Comparison of ENCODE assay signal across 8 cellular contexts in genomic region chr6:38640216-38640909, GRCh38. TPM values are rescaled to one million over a fixed set of nuclear protein-coding genes. Genes with fewer than 3 reads are reported as not detected.
DNase-seq lines count a peak whose midpoint lies in the region; ATAC-seq and TF ChIP-seq lines count a peak whose summit lies in the region.

No MANE protein-coding gene starts in this region.

- peak overlapping the region; percentile 88 for H3K4me2 ChIP-seq in PC-3 (ENCODE audit: low read length)

- WGBS in heart left ventricle, 4 donors: 6 to 10% (median 8%) methylated on average over 31 to 32 of the region's 32 CpGs
- WGBS in ectodermal cell, 2 experiments: 38 to 39% methylated on average over 32 of the region's 32 CpGs

- H3K9ac ChIP-seq in PC-3 (ENCODE audit: low read length): peak overlapping the region; percentile 76

- no peaks in the 10 kb centered on the region for H4K20me1 ChIP-seq in PC-3 (ENCODE audit: low read length)

- DNase-seq in heart left ventricle: peak in 1 of 5 donors; percentile 26
- no peak for DNase-seq in left ventricle myocardium superior
- no peak for DNase-seq in PC-3
- no peak for DNase-seq in natural killer cell treated with Interleukin-12 subunit alpha and Interleukin-12 subunit beta and Interleukin-15 and Interleukin-18, amount 100 ng/mL, for 72 hours (ENCODE audit: low spot score)
- DNase-seq in posterior vena cava (ENCODE audit: low spot score): no peak
- no peak for DNase-seq in NCI-H526 (lab: John Stamatoyannopoulos, UW)

- H3K9me2 ChIP-seq in PC-3 (replicated peaks; ENCODE audit: low read length): no peaks in the 10 kb centered on the region

- POLR2A ChIA-PET in PC-3 (lab: Charles Lee; ENCODE audit: unreplicated experiment): no interaction called here

- H3K4me3 Mint-ChIP-seq in natural killer cell treated with Interleukin-12 subunit alpha and Interleukin-12 subunit beta and Interleukin-15 and Interleukin-18, amount 100 ng/mL, for 72 hours: peak overlapping the region; percentile 78

- TSS peak; percentile 65 for BruUV-seq in PC-3 (replicated peaks; lab: Mats Ljungman, UMichigan)

- no peaks in the 10 kb centered on the region for H3F3A ChIP-seq in PC-3 (ENCODE audit: low read length, unreplicated experiment)

- peak overlapping the region; percentile 72 to 82 for H3K27ac Mint-ChIP-seq in natural killer cell treated with Interleukin-12 subunit alpha and Interleukin-12 subunit beta and Interleukin-15 and Interleukin-18, amount 100 ng/mL, for 72 hours

- peaks cover 0 to 42% (median 18%) of the 10 kb centered on the region in 12 donors for H3K4me1 ChIP-seq in heart left ventricle
- peaks cover 8% of the 10 kb centered on the region; the same call in 1 of the 2 replicates for H3K4me1 ChIP-seq in PC-3 (ENCODE audit: insufficient read depth, low read length)
- H3K4me1 ChIP-seq in ectodermal cell (ENCODE audit: control insufficient read depth, insufficient read depth, low read length): peaks cover 8% of the 10 kb centered on the region

- H3K9me3 Mint-ChIP-seq in natural killer cell treated with Interleukin-12 subunit alpha and Interleukin-12 subunit beta and Interleukin-15 and Interleukin-18, amount 100 ng/mL, for 72 hours: peaks cover 3% of the 10 kb centered on the region

- peaks cover 36 to 44% of the 10 kb centered on the region in 2 donors for H3K4me1 Mint-ChIP-seq in natural killer cell treated with Interleukin-12 subunit alpha and Interleukin-12 subunit beta and Interleukin-15 and Interleukin-18, amount 100 ng/mL, for 72 hours (ENCODE audit: low read depth in 2 of 2)

- H3K36me3 Mint-ChIP-seq in natural killer cell treated with Interleukin-12 subunit alpha and Interleukin-12 subunit beta and Interleukin-15 and Interleukin-18, amount 100 ng/mL, for 72 hours: no peaks in the 10 kb centered on the region

- H3K27me3 ChIP-seq in heart left ventricle: no peaks in the 10 kb centered on the region
- H3K27me3 ChIP-seq in PC-3 (ENCODE audit: low read length): no peaks in the 10 kb centered on the region
- peaks cover 14% of the 10 kb centered on the region for H3K27me3 ChIP-seq in ectodermal cell (ENCODE audit: control insufficient read depth, insufficient read depth, low read length, poor library complexity, severe bottlenecking)

- ATAC-seq in heart left ventricle (peak in 1 of 4 donors; percentile 30), left ventricle myocardium superior (no peak), PC-3 (peak; percentile 53), GM21737 (IDR thresholded peaks at IDR 0.05; ENCODE audit: unreplicated experiment) (no peak)
- peak in 1 of 2 donors; percentile 15 for ATAC-seq in natural killer cell treated with Interleukin-12 subunit alpha and Interleukin-12 subunit beta and Interleukin-15 and Interleukin-18, amount 100 ng/mL, for 72 hours

- H3K4me3 ChIP-seq in heart left ventricle (peak overlapping the region; percentile 68 to 96 (median 84)), PC-3 (ENCODE audit: low read length) (peak overlapping the region; percentile 86), ectodermal cell (ENCODE audit: insufficient read depth, low read depth, low read length) (peak overlapping the region; percentile 80)

- H3K27ac ChIP-seq in heart left ventricle (peak overlapping the region; percentile 91 to 98 (median 96)), PC-3 (ENCODE audit: low read length) (peak overlapping the region; percentile 47), ectodermal cell (ENCODE audit: insufficient read depth, low read depth, low read length, poor library complexity, severe bottlenecking) (peak overlapping the region; percentile 88)

- intact Hi-C loops in heart left ventricle (cut with DNase I) (no loop called here), left ventricle myocardium superior (cut with micrococcal nuclease) (no loop called here), PC-3 (cut with micrococcal nuclease) (no loop called here), posterior vena cava (cut with DNase I) (no loop called here)

- H3K9me3 ChIP-seq in heart left ventricle (no peaks in the 10 kb centered on the region), PC-3 (ENCODE audit: low read length) (no peaks in the 10 kb centered on the region), ectodermal cell (ENCODE audit: control insufficient read depth, low read length) (no peaks in the 10 kb centered on the region)

- no peak for TF ChIP-seq POLR2A in heart left ventricle (IDR thresholded peaks at IDR 0.05)

- peak overlapping the region; percentile 100 for H2AFZ ChIP-seq in PC-3 (ENCODE audit: low read length)

- H3K36me3 ChIP-seq in heart left ventricle: no peaks in the 10 kb centered on the region
- no peaks in the 10 kb centered on the region for H3K36me3 ChIP-seq in PC-3 (ENCODE audit: low read depth, low read length)
- H3K36me3 ChIP-seq in ectodermal cell (ENCODE audit: control insufficient read depth, insufficient read depth, low read length): no peaks in the 10 kb centered on the region

- CTCF ChIA-PET in PC-3 (lab: Charles Lee): no interaction called here

- no peak for TF ChIP-seq CTCF in heart left ventricle (IDR thresholded peaks at IDR 0.05)
- TF ChIP-seq CTCF in PC-3 (conservative IDR thresholded peaks at IDR 0.05; ENCODE audit: low read depth, low read length): no peak

- H3K79me2 ChIP-seq in PC-3 (ENCODE audit: low read length): peaks cover 17% of the 10 kb centered on the region

- H3K27me3 Mint-ChIP-seq in natural killer cell treated with Interleukin-12 subunit alpha and Interleukin-12 subunit beta and Interleukin-15 and Interleukin-18, amount 100 ng/mL, for 72 hours: no peaks in the 10 kb centered on the region

RNA-seq across cellular contexts. Expression of gene BTBD9, which starts 0.6 kb away (rescaled TPM):
- total RNA-seq in heart left ventricle: 10 to 100 TPM; 13.4 to 23.3 (median 20.0) TPM
- polyA plus RNA-seq in heart left ventricle: 10 to 100 TPM in 1 of 2 donors, 1 to 10 TPM in 1; 6.3 to 13.4 TPM
- total RNA-seq in left ventricle myocardium superior: 18.1 TPM
- 4.3 and 5.5 TPM in 2 replicates for total RNA-seq in PC-3 (2014; rRNA removed)
- 8.6 TPM for polyA plus RNA-seq in ectodermal cell (2013, experiment 1 of 4)
- 9.1 TPM for polyA plus RNA-seq in ectodermal cell (2013, experiment 2 of 4)
- 4.8 TPM for polyA plus RNA-seq in ectodermal cell (2013, experiment 3 of 4)
- polyA plus RNA-seq in ectodermal cell (2013, experiment 4 of 4): 6.5 TPM
- total RNA-seq in natural killer cell treated with Interleukin-12 subunit alpha and Interleukin-12 subunit beta and Interleukin-15 and Interleukin-18, amount 100 ng/mL, for 72 hours: 10 to 100 TPM; 27.7 to 34.2 TPM
- total RNA-seq in posterior vena cava: 10 to 100 TPM; 16.3 to 22.9 TPM
